Comparison of ENCODE assay signal across 7 cellular contexts in the genomic region with DNA sequence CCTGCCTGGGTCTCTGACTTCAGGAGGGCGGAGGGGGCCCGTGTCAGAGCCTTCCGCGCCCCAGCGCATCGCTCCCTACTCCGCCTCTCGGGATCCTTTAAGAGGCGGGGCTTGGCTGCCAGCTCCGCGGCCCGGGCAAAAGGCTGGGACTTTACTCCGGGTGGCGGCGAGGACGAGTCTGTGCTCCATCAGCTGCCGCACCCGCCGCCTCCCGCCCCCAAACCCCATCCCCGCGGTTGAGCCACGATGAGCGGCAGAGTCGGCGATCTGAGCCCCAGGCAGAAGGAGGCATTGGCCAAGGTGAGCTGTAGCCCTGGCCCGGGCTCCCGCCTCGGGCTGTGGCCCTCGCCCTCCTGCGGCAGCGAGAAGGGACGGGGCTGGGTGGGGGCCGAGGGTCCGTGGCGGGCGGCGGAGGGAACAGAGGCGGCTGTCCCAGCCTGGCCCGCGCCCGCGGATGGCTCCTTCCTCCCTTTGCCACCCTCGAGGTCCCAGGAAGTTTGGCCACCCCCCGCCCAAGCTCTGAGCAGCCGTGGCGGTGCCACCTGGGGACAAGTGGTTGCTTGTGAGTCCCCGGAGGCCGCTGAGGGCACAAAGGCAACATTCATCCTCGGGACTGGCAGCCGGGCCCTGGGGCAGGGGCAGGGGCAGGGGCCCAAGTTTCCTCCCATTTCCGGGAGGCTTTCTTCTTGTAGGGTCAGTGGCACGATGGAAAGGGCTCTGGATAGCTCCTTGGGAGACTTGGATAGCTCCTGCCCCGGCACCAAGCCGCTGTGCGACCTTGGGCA. TPM values are rescaled to one million over a fixed set of nuclear protein-coding genes. Genes with fewer than 3 reads are reported as not detected.
DNase-seq lines count a peak whose midpoint lies in the region; ATAC-seq and TF ChIP-seq lines count a peak whose summit lies in the region.

A gene (plus strand): TSS at position 148 of the 785 bp plus-strand sequence. CDS start 99 bp downstream, at position 247.

- peaks cover 15% of the 10 kb centered on the region for H3K36me3 Mint-ChIP-seq in activated T-cell treated with anti-CD3 and anti-CD28 coated beads, Interleukin-2, amount 50 U/mL, for 24 hours (ENCODE audit: low read depth)

- peak within 1 kb of the TSS; percentile 30 for H3K4me3 ChIP-seq in mononuclear cell (ENCODE audit: low read length)

- no peaks in the 10 kb centered on the region for H3K9me3 Mint-ChIP-seq in activated T-cell treated with anti-CD3 and anti-CD28 coated beads, Interleukin-2, amount 50 U/mL, for 24 hours

- peak within 1 kb of the TSS; percentile 87 for H3K27ac Mint-ChIP-seq in activated T-cell treated with anti-CD3 and anti-CD28 coated beads, Interleukin-2, amount 50 U/mL, for 24 hours

- no peaks in the 10 kb centered on the region for H3K9me3 ChIP-seq in mononuclear cell (ENCODE audit: low read depth, low read length)

- no peak for TF ChIP-seq CTCF in GM20000 (IDR thresholded peaks at IDR 0.05; ENCODE audit: extremely low read depth, missing control alignments)

- peaks cover 34% of the 10 kb centered on the region for H3K27me3 ChIP-seq in mononuclear cell (ENCODE audit: insufficient read depth, low read length)

- peaks cover 33% of the 10 kb centered on the region for H3K4me1 ChIP-seq in mononuclear cell (ENCODE audit: insufficient read depth, low read length)

- peak within 1 kb of the TSS; percentile 90 for H3K4me3 Mint-ChIP-seq in activated T-cell treated with anti-CD3 and anti-CD28 coated beads, Interleukin-2, amount 50 U/mL, for 24 hours

- ATAC-seq in HG02759 (IDR thresholded peaks at IDR 0.05; ENCODE audit: unreplicated experiment): no peak

- peaks cover 49% of the 10 kb centered on the region for H3K4me1 Mint-ChIP-seq in activated T-cell treated with anti-CD3 and anti-CD28 coated beads, Interleukin-2, amount 50 U/mL, for 24 hours (ENCODE audit: low read depth)

- peaks cover 4% of the 10 kb centered on the region for H3K27me3 Mint-ChIP-seq in activated T-cell treated with anti-CD3 and anti-CD28 coated beads, Interleukin-2, amount 50 U/mL, for 24 hours

- H3K27ac ChIP-seq in epithelial cell of prostate: peak within 1 kb of the TSS; percentile 72

- DNase-seq in GM20000 (ENCODE audit: low spot score): peak; percentile 56
- DNase-seq in NCI-H748 treated with DMSO at 0.1 percent for 48 hours (lab: John Stamatoyannopoulos, UW): peak; percentile 6
- DNase-seq in activated T-cell treated with anti-CD3 and anti-CD28 coated beads, Interleukin-2, amount 50 U/mL, for 24 hours: peak; percentile 81
- DNase-seq in epithelial cell of prostate (ENCODE audit: low read depth, low spot score): no peak
- peak; percentile 49 for DNase-seq in stimulated activated CD8-positive, alpha-beta memory T cell treated with anti-CD3 and anti-CD28 coated beads, Interleukin-4, amount 100 ng/mL, for 24 hours (ENCODE audit: low read depth)

RNA-seq across cellular contexts. Expression of the gene that starts here (rescaled TPM):
- 15.5 TPM for total RNA-seq in mononuclear cell
